In the genomic region with DNA sequence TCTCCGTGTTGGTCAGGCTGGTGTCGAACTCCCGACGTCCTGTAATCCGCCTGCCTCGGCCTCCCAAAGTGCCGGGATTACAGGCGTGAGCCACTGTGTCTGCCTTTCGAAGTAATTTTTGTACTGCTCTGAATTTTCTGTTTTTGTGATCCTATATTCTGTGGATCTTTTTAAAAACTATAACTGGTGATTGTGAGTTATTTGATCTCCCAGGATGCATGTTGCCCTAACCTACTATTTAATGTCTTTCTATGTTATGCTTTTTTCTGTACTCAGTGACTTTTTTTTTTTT, we compare ENCODE assay signal across 1 cellular context.
TF ChIP-seq lines count a peak whose summit lies in the region.

No MANE protein-coding gene starts in this region.

TF ChIP-seq in WTC11, 78 proteins besides CTCF, POLR2A, EP300 and RAD21 (continued from another document):
- TF ChIP-seq, protein P1, sequence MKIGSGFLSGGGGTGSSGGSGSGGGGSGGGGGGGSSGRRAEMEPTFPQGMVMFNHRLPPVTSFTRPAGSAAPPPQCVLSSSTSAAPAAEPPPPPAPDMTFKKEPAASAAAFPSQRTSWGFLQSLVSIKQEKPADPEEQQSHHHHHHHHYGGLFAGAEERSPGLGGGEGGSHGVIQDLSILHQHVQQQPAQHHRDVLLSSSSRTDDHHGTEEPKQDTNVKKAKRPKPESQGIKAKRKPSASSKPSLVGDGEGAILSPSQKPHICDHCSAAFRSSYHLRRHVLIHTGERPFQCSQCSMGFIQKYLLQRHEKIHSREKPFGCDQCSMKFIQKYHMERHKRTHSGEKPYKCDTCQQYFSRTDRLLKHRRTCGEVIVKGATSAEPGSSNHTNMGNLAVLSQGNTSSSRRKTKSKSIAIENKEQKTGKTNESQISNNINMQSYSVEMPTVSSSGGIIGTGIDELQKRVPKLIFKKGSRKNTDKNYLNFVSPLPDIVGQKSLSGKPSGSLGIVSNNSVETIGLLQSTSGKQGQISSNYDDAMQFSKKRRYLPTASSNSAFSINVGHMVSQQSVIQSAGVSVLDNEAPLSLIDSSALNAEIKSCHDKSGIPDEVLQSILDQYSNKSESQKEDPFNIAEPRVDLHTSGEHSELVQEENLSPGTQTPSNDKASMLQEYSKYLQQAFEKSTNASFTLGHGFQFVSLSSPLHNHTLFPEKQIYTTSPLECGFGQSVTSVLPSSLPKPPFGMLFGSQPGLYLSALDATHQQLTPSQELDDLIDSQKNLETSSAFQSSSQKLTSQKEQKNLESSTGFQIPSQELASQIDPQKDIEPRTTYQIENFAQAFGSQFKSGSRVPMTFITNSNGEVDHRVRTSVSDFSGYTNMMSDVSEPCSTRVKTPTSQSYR (CRISPR knock-in tag; IDR thresholded peaks at IDR 0.05) = no peak
- TF ChIP-seq, protein P2, sequence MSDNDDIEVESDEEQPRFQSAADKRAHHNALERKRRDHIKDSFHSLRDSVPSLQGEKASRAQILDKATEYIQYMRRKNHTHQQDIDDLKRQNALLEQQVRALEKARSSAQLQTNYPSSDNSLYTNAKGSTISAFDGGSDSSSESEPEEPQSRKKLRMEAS (CRISPR knock-in tag; IDR thresholded peaks at IDR 0.05) = no peak
TF ChIP-seq in WTC11: peak in this region for 0.
